In genomic region chr1:206589206-206589605, GRCh38 we compare ENCODE assay signal across 8 cellular contexts. TPM values are rescaled to one million over a fixed set of nuclear protein-coding genes. Genes with fewer than 3 reads are reported as not detected.
A peak's percentile ranks its signal among the peaks of the same experiment; 100 is the strongest.
DNase-seq lines count a peak whose midpoint lies in the region; ATAC-seq and TF ChIP-seq lines count a peak whose summit lies in the region.

No MANE protein-coding gene starts in this region.

- H3K27ac Mint-ChIP-seq in activated naive CD8-positive, alpha-beta T cell, result peak overlapping the region; percentile 96

- no peak overlapping the region for H3K23ac ChIP-seq in mesendoderm (ENCODE audit: low read length)

- H3K18ac ChIP-seq in mesendoderm (ENCODE audit: low read length), result no peak overlapping the region

- H3K36me3 Mint-ChIP-seq in activated naive CD8-positive, alpha-beta T cell, result peaks cover 14% of the 10 kb centered on the region

- TF ChIP-seq POLR2A in HCT116 (IDR thresholded peaks at IDR 0.05; ENCODE audit: borderline replicate concordance, extremely low read depth, insufficient read depth, insufficient read length), result no peak

- H3K4me2 ChIP-seq in HCT116 (ENCODE audit: low read length) (peak overlapping the region; percentile 37; the same call in 1 of the 2 replicates), mesendoderm (ENCODE audit: low read length) (no peak overlapping the region)

- intact Hi-C loops in HCT116 (cut with micrococcal nuclease) (no loop called here), Right ventricle myocardium superior (cut with DNase I) (no loop called here)

- no peak overlapping the region for H2AFZ ChIP-seq in HCT116 (ENCODE audit: low read depth, low read length, poor library complexity, severe bottlenecking)

- H3K9ac ChIP-seq in HCT116 (ENCODE audit: low read length) (no peak overlapping the region), mesendoderm (ENCODE audit: low read length) (no peak overlapping the region)

- no peak overlapping the region for H2BK5ac ChIP-seq in mesendoderm (ENCODE audit: low read length)

- H3K4me3 ChIP-seq in HCT116 (replicated peaks in 1 of 2; ENCODE audit: low read depth in 1 of 2, low read length in 2 of 2) (no peak overlapping the region), mesendoderm (ENCODE audit: low read length) (no peak overlapping the region)

- no peak overlapping the region for H3K27ac ChIP-seq in HCT116 (ENCODE audit: low read depth, low read length)
- H3K27ac ChIP-seq in mesendoderm (ENCODE audit: low read depth, low read length), result no peak overlapping the region

- H3K27me3 Mint-ChIP-seq in activated naive CD8-positive, alpha-beta T cell, result no peaks in the 10 kb centered on the region

- POLR2A ChIA-PET in HCT116 (lab: Charles Lee), result no interaction called here

- peaks cover 71% of the 10 kb centered on the region for H3K4me1 Mint-ChIP-seq in activated naive CD8-positive, alpha-beta T cell (ENCODE audit: low read depth)

- H3K4me3 Mint-ChIP-seq in activated naive CD8-positive, alpha-beta T cell, result peak overlapping the region; percentile 76

- no peak for TF ChIP-seq CTCF in HCT116 (IDR thresholded peaks at IDR 0.05 in 2 of 3, conservative IDR thresholded peaks at IDR 0.05 in 1 of 3; ENCODE audit: borderline replicate concordance in 1 of 3, insufficient read depth in 1 of 3, low read depth in 2 of 3, low read length in 2 of 3)

- H4K5ac ChIP-seq in mesendoderm (ENCODE audit: low read length), result no peak overlapping the region

- H3K9me3 ChIP-seq in HCT116 (ENCODE audit: control insufficient read depth in 1 of 2, insufficient read depth in 1 of 2, low read depth in 1 of 2, low read length in 2 of 2), result no peaks in the 10 kb centered on the region

- no peaks in the 10 kb centered on the region for H3K9me2 ChIP-seq in HCT116 (ENCODE audit: insufficient read depth)

- H3K56ac ChIP-seq in mesendoderm (ENCODE audit: low read length), result no peak overlapping the region

- no peak for ATAC-seq in HCT116
- ATAC-seq in Right ventricle myocardium superior (ENCODE audit: poor library complexity), result peak; percentile 75

- H2BK120ac ChIP-seq in mesendoderm (ENCODE audit: low read depth, low read length), result no peak overlapping the region

- no peak for TF ChIP-seq RAD21 in HCT116 (IDR thresholded peaks at IDR 0.05; ENCODE audit: low read depth)

- no TSS peak for BruUV-seq in HCT116 (replicated peaks; lab: Mats Ljungman, UMichigan)

- no peak overlapping the region for H2AK5ac ChIP-seq in mesendoderm (ENCODE audit: low read length)

- RAD21 ChIA-PET in HCT116 (lab: Charles Lee; ENCODE audit: low non-redundant PET in 1 of 2, low total read pairs in 2 of 2, uncharacterized antibody in 2 of 2, unreplicated experiment in 2 of 2), result no interaction called here

- H3K4ac ChIP-seq in mesendoderm (ENCODE audit: low read depth, low read length), result no peak overlapping the region

- no peaks in the 10 kb centered on the region for H3K9me3 Mint-ChIP-seq in activated naive CD8-positive, alpha-beta T cell (ENCODE audit: low read depth)

- H2BK15ac ChIP-seq in mesendoderm (replicated peaks; ENCODE audit: low read depth), result no peak overlapping the region

- H3K4me1 ChIP-seq in HCT116 (ENCODE audit: control insufficient read depth in 1 of 2, insufficient read depth in 2 of 2, low read length in 2 of 2) (peaks cover 4 to 20% of the 10 kb centered on the region in 2 experiments; a peak in 3 of 4 replicates), mesendoderm (ENCODE audit: control insufficient read depth, low read depth, low read length) (no peaks in the 10 kb centered on the region)

- no peaks in the 10 kb centered on the region for H3K79me1 ChIP-seq in mesendoderm (ENCODE audit: low read length)

- no peaks in the 10 kb centered on the region for H3K79me2 ChIP-seq in HCT116 (ENCODE audit: insufficient read depth, low read length)
- no peaks in the 10 kb centered on the region for H3K79me2 ChIP-seq in mesendoderm (ENCODE audit: control insufficient read depth, insufficient read depth, low read length)

- CTCF ChIA-PET in HCT116 (lab: Charles Lee), result no interaction called here

- no peak overlapping the region for H4K8ac ChIP-seq in mesendoderm (ENCODE audit: low read depth, low read length)

- DNase-seq in HCT116 (ENCODE audit: low read depth, low spot score) (no peak), Right ventricle myocardium superior (no peak), smooth muscle cell of the brain vasculature (ENCODE audit: low read depth, low spot score) (peak; percentile 43), Kasumi-1 (lab: John Stamatoyannopoulos, UW) (no peak), mesendoderm (no peak), C1 segment of cervical spinal cord (lab: John Stamatoyannopoulos, UW) (no peak)
- DNase-seq in stimulated activated CD4-positive, alpha-beta T cell treated with anti-CD3 and anti-CD28 coated beads, Interleukin-15, amount 100 ng/mL, for 24 hours, result no peak

- H3K27me3 ChIP-seq in HCT116 (ENCODE audit: insufficient read depth, low read length), result no peaks in the 10 kb centered on the region
- H3K27me3 ChIP-seq in mesendoderm (ENCODE audit: insufficient read depth, low read length, poor library complexity), result no peaks in the 10 kb centered on the region

- peaks cover 8 to 13% of the 10 kb centered on the region in 2 experiments; a peak in 3 of 4 replicates for H3K36me3 ChIP-seq in HCT116 (ENCODE audit: control insufficient read depth in 1 of 2, insufficient read depth in 2 of 2, low read length in 2 of 2)
- H3K36me3 ChIP-seq in mesendoderm (ENCODE audit: control insufficient read depth, insufficient read depth, low read length), result no peaks in the 10 kb centered on the region

- WGBS in mesendoderm (ENCODE audit: extremely low coverage, insufficient coverage, low lambda C conversion rate), result no CpG with 5 or more reads among the region's 7 CpGs

- no peaks in the 10 kb centered on the region for H4K20me1 ChIP-seq in HCT116 (ENCODE audit: insufficient read depth)

TF ChIP-seq in HCT116, 20 proteins besides CTCF, POLR2A, EP300 and RAD21:
- TF ChIP-seq EZH2phosphoT487 (IDR thresholded peaks at IDR 0.05; ENCODE audit: borderline replicate concordance) (no peak), ZBTB33 (IDR thresholded peaks at IDR 0.05; ENCODE audit: extremely low read depth, insufficient replicate concordance, low read length) (no peak), POLR2AphosphoS5 (IDR thresholded peaks at IDR 0.05; ENCODE audit: low read depth, low read length) (no peak), YY1 (IDR thresholded peaks at IDR 0.05; ENCODE audit: extremely low read depth, insufficient replicate concordance, low read depth, low read length) (no peak), EZH2 (IDR thresholded peaks at IDR 0.05) (no peak), CEBPB (IDR thresholded peaks at IDR 0.05; ENCODE audit: low read depth) (no peak), ATF3 (IDR thresholded peaks at IDR 0.05) (no peak), ZNF274 (IDR thresholded peaks at IDR 0.05; ENCODE audit: low read depth, low read length) (no peak), JUND (IDR thresholded peaks at IDR 0.05) (no peak), ZFX (IDR thresholded peaks at IDR 0.05) (no peak), FOSL1 (IDR thresholded peaks at IDR 0.05; ENCODE audit: low read depth) (no peak)

RNA-seq across cellular contexts. Expression of gene EIF2D, which starts 23.1 kb away (rescaled TPM):
- total RNA-seq in HCT116 (2021; ENCODE audit: unreplicated experiment) (54.8 TPM), Right ventricle myocardium superior (24.9 TPM)
- polyA plus RNA-seq in HCT116 (2012), result 55.0 and 68.5 TPM in 2 replicates
- 24.1 TPM for polyA plus RNA-seq in mesendoderm (2013, experiment 1 of 2)
- 24.8 TPM for polyA plus RNA-seq in mesendoderm (2013, experiment 2 of 2)

RNA-seq across cellular contexts. Expression of gene DYRK3, which starts 46.1 kb away (rescaled TPM):
- total RNA-seq in HCT116 (2021; ENCODE audit: unreplicated experiment) (7.1 TPM), Right ventricle myocardium superior (23.6 TPM)
- polyA plus RNA-seq in HCT116 (2012), result 2.5 and 3.1 TPM in 2 replicates
- polyA plus RNA-seq in mesendoderm (2013, experiment 1 of 2), result 4.9 TPM
- 5.1 TPM for polyA plus RNA-seq in mesendoderm (2013, experiment 2 of 2)
